In the genomic region with DNA sequence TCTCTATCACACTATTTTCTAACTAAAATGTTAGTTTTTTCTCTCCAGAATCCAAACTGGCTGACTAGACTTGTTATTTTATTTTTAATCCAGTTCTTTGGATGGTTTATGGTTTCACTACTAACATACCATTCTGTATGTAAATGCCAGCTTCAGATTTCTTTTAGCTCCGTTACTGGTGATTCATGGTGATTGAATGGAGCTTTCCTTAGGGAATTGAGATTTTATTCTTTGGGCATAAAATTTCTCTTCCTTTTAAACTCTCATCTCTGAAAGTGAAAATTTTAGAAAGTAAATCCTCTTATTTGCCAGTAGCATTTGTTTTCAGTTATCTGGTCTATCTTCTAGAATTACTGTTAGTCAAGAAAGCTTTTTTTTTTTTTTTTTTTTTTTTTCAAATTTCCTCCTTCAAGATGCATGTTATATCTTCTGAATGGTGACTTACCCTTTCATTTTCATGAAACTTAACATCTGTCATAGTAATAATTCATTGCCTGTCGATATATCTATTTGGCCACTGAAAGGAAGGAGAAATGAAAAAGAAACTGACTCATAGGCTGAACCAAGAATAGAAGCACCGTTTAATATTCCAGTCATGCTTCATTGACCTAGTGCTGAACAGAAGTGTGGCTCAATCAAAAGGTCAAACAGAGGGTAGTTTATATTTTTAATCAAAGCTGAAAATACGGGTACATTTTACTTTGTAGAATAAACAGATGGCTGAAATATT, we compare ENCODE assay signal across 9 cellular contexts. TPM values are rescaled to one million over a fixed set of nuclear protein-coding genes. Genes with fewer than 3 reads are reported as not detected.
DNase-seq lines count a peak whose midpoint lies in the region; ATAC-seq and TF ChIP-seq lines count a peak whose summit lies in the region.
"Had no signal": no experiment of that assay in that cellular context is flagged by ENCODE, and none has a peak within 500 bp of the region (broad histone marks: within the 10 kb centered on the region; RNA-seq: fewer than 3 reads in every experiment).

No MANE protein-coding gene starts in this region.

- H3K36me3 ChIP-seq in GM23248 (ENCODE audit: low read depth) (no peaks in the 10 kb centered on the region), Loucy (ENCODE audit: insufficient read depth, low read length) (no peaks in the 10 kb centered on the region), mucosa of descending colon (ENCODE audit: low read depth) (no peaks in the 10 kb centered on the region), upper lobe of left lung (no peaks in the 10 kb centered on the region)

- H3K27ac ChIP-seq in GM23248: peak overlapping the region; percentile 65
- H3K27ac ChIP-seq in upper lobe of left lung: no peak overlapping the region

- H3K4me3 ChIP-seq in GM23248: peak overlapping the region; percentile 48
- H3K4me3 ChIP-seq in Loucy (ENCODE audit: low read length, poor library complexity, severe bottlenecking): peak overlapping the region; percentile 65
- no peak overlapping the region for H3K4me3 ChIP-seq in mucosa of descending colon
- no peak overlapping the region for H3K4me3 ChIP-seq in upper lobe of left lung

- H3K4me2 ChIP-seq in GM23248 (ENCODE audit: unreplicated experiment): peak overlapping the region; percentile 79
- H3K4me2 ChIP-seq in Loucy (ENCODE audit: low read depth, low read length, poor library complexity, severe bottlenecking): peak overlapping the region; percentile 80

- H3K9me3 ChIP-seq in GM23248 (ENCODE audit: low read depth) (no peaks in the 10 kb centered on the region), Loucy (ENCODE audit: insufficient read depth, low read depth, low read length) (no peaks in the 10 kb centered on the region), mucosa of descending colon (no peaks in the 10 kb centered on the region), upper lobe of left lung (no peaks in the 10 kb centered on the region)

- peak overlapping the region; percentile 7; the same call in 1 of the 2 replicates for H3K9ac ChIP-seq in GM23248
- H3K9ac ChIP-seq in Loucy (ENCODE audit: low read depth, low read length, poor library complexity, severe bottlenecking): peak overlapping the region; percentile 60

- H2AFZ ChIP-seq in GM23248 (no peak overlapping the region), Loucy (ENCODE audit: low read length) (no peak overlapping the region)

- H3K9me2 ChIP-seq in GM23248 (ENCODE audit: insufficient read depth) (0 out of 2 replicates have a peak, but pooled peaks cover 3% of the 10 kb centered on the region), Loucy (replicated peaks; ENCODE audit: low read depth, low read length) (no peaks in the 10 kb centered on the region)

- intact Hi-C loops in mucosa of descending colon (cut with DNase I, micrococcal nuclease): no loop called here

- H3K4me1 ChIP-seq in GM23248 (ENCODE audit: insufficient read depth): peaks cover 33% of the 10 kb centered on the region
- peaks cover 95% of the 10 kb centered on the region for H3K4me1 ChIP-seq in Loucy (ENCODE audit: insufficient read depth, low read length, poor library complexity, severe bottlenecking)
- H3K4me1 ChIP-seq in mucosa of descending colon (ENCODE audit: low read depth): peaks cover 34% of the 10 kb centered on the region
- H3K4me1 ChIP-seq in upper lobe of left lung: peaks cover 20 to 36% (median 27%) of the 10 kb centered on the region in 4 donors

- whole genome bisulfite sequencing in GM23248 (ENCODE audit: low coverage in 1 of 2, low lambda C conversion rate in 2 of 2, missing lambda C conversion rate in 2 of 2), 2 experiments: 2% methylated on average over 4 of the region's 4 CpGs
- WGBS in upper lobe of left lung, 2 donors: 44 to 46% methylated on average over 4 of the region's 4 CpGs

- H3F3A ChIP-seq in GM23248 (ENCODE audit: insufficient read depth) (peaks cover 28% of the 10 kb centered on the region), Loucy (ENCODE audit: low read depth) (peaks cover 5% of the 10 kb centered on the region; the same call in 1 of the 2 replicates)

- no peak for TF ChIP-seq CTCF in Loucy (conservative IDR thresholded peaks at IDR 0.05; ENCODE audit: low read length)
- no peak for TF ChIP-seq CTCF in mucosa of descending colon (IDR thresholded peaks at IDR 0.05)
- TF ChIP-seq CTCF in upper lobe of left lung (IDR thresholded peaks at IDR 0.05): no peak

- ATAC-seq in GM18520 (IDR thresholded peaks at IDR 0.05; ENCODE audit: unreplicated experiment): peak; percentile 91
- peak; percentile 53 for ATAC-seq in esophagus mucosa
- ATAC-seq in mucosa of descending colon: no peak
- ATAC-seq in upper lobe of left lung (ENCODE audit: low FRiP score in 2 of 2): no peak

- no peaks in the 10 kb centered on the region for H3K27me3 ChIP-seq in GM23248 (replicated peaks; ENCODE audit: insufficient read depth)
- no peaks in the 10 kb centered on the region for H3K27me3 ChIP-seq in Loucy (ENCODE audit: insufficient read depth, low read length, poor library complexity, severe bottlenecking)
- no peaks in the 10 kb centered on the region for H3K27me3 ChIP-seq in upper lobe of left lung

- TF ChIP-seq POLR2A in upper lobe of left lung (IDR thresholded peaks at IDR 0.05): no peak

- TF ChIP-seq EP300 in upper lobe of left lung (IDR thresholded peaks at IDR 0.05): no peak

- H3K79me2 ChIP-seq in GM23248 (ENCODE audit: insufficient read depth): peaks cover 36% of the 10 kb centered on the region
- H3K79me2 ChIP-seq in Loucy (ENCODE audit: insufficient read depth, low read length): peaks cover 73% of the 10 kb centered on the region

- DNase-seq in GM23248 (peak; percentile 85), mucosa of descending colon (no peak), upper lobe of left lung (no peak), superior temporal gyrus (ENCODE audit: extremely low spot score) (no peak)
- DNase-seq in activated naive CD4-positive, alpha-beta T cell (lab: John Stamatoyannopoulos, UW): no peak
- DNase-seq: naive thymus-derived CD8-positive, alpha-beta T cell had no signal

- H4K20me1 ChIP-seq in GM23248 (ENCODE audit: insufficient read depth) (no peaks in the 10 kb centered on the region), Loucy (ENCODE audit: insufficient read depth, low read length, poor library complexity, severe bottlenecking) (peaks cover 3% of the 10 kb centered on the region)

- in situ Hi-C loops in GM23248 (cut with MboI): no loop called here

RNA-seq across cellular contexts. Expression of a gene that starts 6.4 kb away (rescaled TPM):
- total RNA-seq in GM23248 (2014; rRNA removed; shearing (Covaris generic)): 33.7 and 35.9 TPM in 2 replicates
- 15.5 and 16.1 TPM in 2 replicates for polyA plus RNA-seq in GM23248 (2016; fragmentation: Nextera tagmentation; extraction: Ambion mirVana)
- total RNA-seq in esophagus mucosa (28.3 TPM), mucosa of descending colon (10 to 100 TPM; 48.2 to 97.5 (median 70.9) TPM), upper lobe of left lung (10 to 100 TPM; 15.7 to 37.3 (median 27.1) TPM)

RNA-seq across cellular contexts. Expression of a gene that starts 29.3 kb away (rescaled TPM):
- total RNA-seq in GM23248 (2014; rRNA removed; shearing (Covaris generic)): 14.8 and 27.7 TPM in 2 replicates
- 33.3 and 39.4 TPM in 2 replicates for polyA plus RNA-seq in GM23248 (2016; fragmentation: Nextera tagmentation; extraction: Ambion mirVana)
- total RNA-seq in esophagus mucosa (30.4 TPM), mucosa of descending colon (10 to 100 TPM; 41.3 to 42.5 (median 41.4) TPM), upper lobe of left lung (10 to 100 TPM; 16.8 to 42.9 (median 35.7) TPM)

RNA-seq across cellular contexts. Expression of a gene that starts 46.8 kb away (rescaled TPM):
- total RNA-seq in GM23248 (2014; rRNA removed; shearing (Covaris generic)): not detected in 2 replicates
- polyA plus RNA-seq in GM23248 (2016; fragmentation: Nextera tagmentation; extraction: Ambion mirVana): not detected in 2 replicates
- total RNA-seq in esophagus mucosa (not detected), mucosa of descending colon (not detected), upper lobe of left lung (not detected)
- total RNA-seq: naive thymus-derived CD8-positive, alpha-beta T cell had no signal
- polyA plus RNA-seq: naive thymus-derived CD8-positive, alpha-beta T cell had no signal

Comparison
In these comparisons a context has a peak if more than half of its experiments do, and no peak if none do; other contexts are left out.
1. ATAC-seq: peak in GM18520 (single experiment) and esophagus mucosa (single experiment); none in mucosa of descending colon (single experiment) and upper lobe of left lung (0 of 2).
2. H3K4me3 ChIP-seq: peak in GM23248 (single experiment) and Loucy (single experiment); none in mucosa of descending colon (single experiment) and upper lobe of left lung (0 of 4).